Comparison of ENCODE assay signal across 15 cellular contexts in the genomic region with DNA sequence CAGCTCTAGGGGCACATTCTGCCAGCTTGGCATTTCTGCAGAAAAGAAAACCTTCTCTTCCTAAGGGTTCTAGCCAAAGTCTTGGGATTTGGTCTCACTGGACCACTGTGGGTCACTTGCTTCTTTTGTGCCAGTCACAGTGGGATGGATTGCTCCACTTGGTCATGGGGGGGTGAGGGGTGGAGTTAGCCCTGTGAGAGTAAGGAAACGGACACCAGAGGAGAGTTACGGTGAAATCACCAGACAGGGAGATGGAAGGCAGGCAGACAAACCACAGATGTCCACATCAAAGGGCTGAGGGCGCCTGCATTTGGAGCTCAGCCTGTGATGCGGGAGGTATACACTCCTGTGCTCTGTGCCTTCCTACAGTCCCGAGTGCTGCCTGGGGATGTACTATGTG. TPM values are rescaled to one million over a fixed set of nuclear protein-coding genes. Genes with fewer than 3 reads are reported as not detected.
"Had no signal": no experiment of that assay in that cellular context is flagged by ENCODE, and none has a peak within 500 bp of the region (broad histone marks: within the 10 kb centered on the region; RNA-seq: fewer than 3 reads in every experiment).

No MANE protein-coding gene starts in this region.

- DNase-seq: activated CD4-positive, alpha-beta T cell treated with anti-CD3 and anti-CD28 coated beads for 36 hours; activated CD8-positive, alpha-beta memory T cell treated with anti-CD3 and anti-CD28 coated beads, Interleukin-2, amount 50 U/mL, for 4 hours; activated CD8-positive, alpha-beta T cell treated with anti-CD3 and anti-CD28 coated beads for 36 hours; activated naive CD4-positive, alpha-beta T cell treated with Interleukin-2 at 50 U/mL for 16 hours; activated naive CD8-positive, alpha-beta T cell treated with anti-CD3 and anti-CD28 coated beads, Interleukin-2, amount 50 U/mL, for 24 hours; effector memory CD8-positive, alpha-beta T cell; kidney glomerular epithelial cell; stimulated activated naive CD4-positive, alpha-beta T cell; T1000 had no signal

- ATAC-seq: activated CD4-positive, alpha-beta T cell treated with anti-CD3 and anti-CD28 coated beads for 36 hours; activated CD8-positive, alpha-beta T cell treated with anti-CD3 and anti-CD28 coated beads for 36 hours; activated naive CD8-positive, alpha-beta T cell treated with anti-CD3 and anti-CD28 coated beads, Interleukin-2, amount 50 U/mL, for 24 hours; effector memory CD8-positive, alpha-beta T cell; sciatic nerve had no signal

RNA-seq across cellular contexts. Expression of gene SGSM1, which starts 10.8 kb away (rescaled TPM):
- total RNA-seq: myocyte had no signal

RNA-seq across cellular contexts. Expression of gene PIWIL3, which starts 42.3 kb away (rescaled TPM):
- total RNA-seq: activated CD4-positive, alpha-beta T cell treated with anti-CD3 and anti-CD28 coated beads for 36 hours; activated CD8-positive, alpha-beta T cell treated with anti-CD3 and anti-CD28 coated beads for 36 hours; astrocyte; myocyte; progenitor cell of endocrine pancreas; sciatic nerve; temporal lobe; urinary bladder had no signal
